ENCODE assay signal across 9 cellular contexts in genomic region chr1:28466226-28466778, GRCh38.
"Had no signal": no experiment of that assay in that cellular context is flagged by ENCODE, and none has a peak within 500 bp of the region (broad histone marks: within the 10 kb centered on the region; RNA-seq: fewer than 3 reads in every experiment).

No MANE protein-coding gene starts in this region.

- H3K27me3 ChIP-seq: right atrium auricular region, suprapubic skin, upper lobe of left lung had no signal

- H3K9me3 ChIP-seq: right atrium auricular region, suprapubic skin, upper lobe of left lung had no signal

- H3K9me3 Mint-ChIP-seq: activated naive CD4-positive, alpha-beta T cell treated with anti-CD3 and anti-CD28 coated beads, Interleukin-2, amount 10 ng/mL, durations not matched to agents 7 days and 5 days; mesothelial cell of epicardium had no signal

- H3K4me1 ChIP-seq: right atrium auricular region, suprapubic skin, upper lobe of left lung had no signal

- DNase-seq: activated naive CD4-positive, alpha-beta T cell treated with anti-CD3 and anti-CD28 coated beads, Interleukin-2, amount 10 ng/mL, durations not matched to agents 7 days and 5 days; posterior cingulate gyrus; small intestine; upper lobe of left lung had no signal

- H3K4me3 Mint-ChIP-seq: activated naive CD4-positive, alpha-beta T cell treated with anti-CD3 and anti-CD28 coated beads, Interleukin-2, amount 10 ng/mL, durations not matched to agents 7 days and 5 days; mesothelial cell of epicardium had no signal

- H3K4me3 ChIP-seq: right atrium auricular region, suprapubic skin, upper lobe of left lung had no signal

- H3K27ac Mint-ChIP-seq: activated naive CD4-positive, alpha-beta T cell treated with anti-CD3 and anti-CD28 coated beads, Interleukin-2, amount 10 ng/mL, durations not matched to agents 7 days and 5 days; mesothelial cell of epicardium had no signal

- H3K27ac ChIP-seq: right atrium auricular region, suprapubic skin, upper lobe of left lung had no signal

- ATAC-seq: activated CD4-positive, CD25-positive, alpha-beta regulatory T cell treated with anti-CD3 and anti-CD28 coated beads, Interleukin-2, amount 50 U/mL, for 24 hours; esophagus mucosa had no signal

- H3K4me1 Mint-ChIP-seq: mesothelial cell of epicardium had no signal

- H3K27me3 Mint-ChIP-seq: activated naive CD4-positive, alpha-beta T cell treated with anti-CD3 and anti-CD28 coated beads, Interleukin-2, amount 10 ng/mL, durations not matched to agents 7 days and 5 days had no signal
